ENCODE assay signal across 9 cellular contexts in genomic region chr7:141511370-141512335, GRCh38. TPM values are rescaled to one million over a fixed set of nuclear protein-coding genes. Genes with fewer than 3 reads are reported as not detected.
A peak's percentile ranks its signal among the peaks of the same experiment; 100 is the strongest.
DNase-seq lines count a peak whose midpoint lies in the region; ATAC-seq and TF ChIP-seq lines count a peak whose summit lies in the region.
"Had no signal": no experiment of that assay in that cellular context is flagged by ENCODE, and none has a peak within 500 bp of the region (broad histone marks: within the 10 kb centered on the region; RNA-seq: fewer than 3 reads in every experiment).

No MANE protein-coding gene starts in this region.

- H3K9me3 Mint-ChIP-seq in CD8-positive, alpha-beta memory T cell = peaks cover 0 to 7% (median 5%) of the 10 kb centered on the region in 5 donors
- peaks cover 3% of the 10 kb centered on the region for H3K9me3 Mint-ChIP-seq in natural killer cell treated with Interleukin-12 subunit alpha and Interleukin-12 subunit beta and Interleukin-15 and Interleukin-18, amount 100 ng/mL, for 72 hours

- ATAC-seq in natural killer cell treated with Interleukin-12 subunit alpha and Interleukin-12 subunit beta and Interleukin-15 and Interleukin-18, amount 100 ng/mL, for 72 hours = no peak
- ATAC-seq in HG03095 (IDR thresholded peaks at IDR 0.05; ENCODE audit: unreplicated experiment) = no peak
- ATAC-seq in GM18873 (IDR thresholded peaks at IDR 0.05; ENCODE audit: low FRiP score, unreplicated experiment) = no peak

- peaks cover 16% of the 10 kb centered on the region for H3K27me3 ChIP-seq in CD8-positive, alpha-beta memory T cell (ENCODE audit: insufficient read depth, low read length, poor library complexity, severe bottlenecking)

- peaks cover 0 to 2% (median 0%) of the 10 kb centered on the region in 3 donors for H3K36me3 Mint-ChIP-seq in CD8-positive, alpha-beta memory T cell
- peaks cover 15% of the 10 kb centered on the region for H3K36me3 Mint-ChIP-seq in natural killer cell treated with Interleukin-12 subunit alpha and Interleukin-12 subunit beta and Interleukin-15 and Interleukin-18, amount 100 ng/mL, for 72 hours

- no peak for DNase-seq in CD8-positive, alpha-beta memory T cell
- peak; percentile 82 for DNase-seq in NCI-H69 (lab: John Stamatoyannopoulos, UW)
- peak; percentile 34 for DNase-seq in epithelial cell of esophagus (ENCODE audit: low read depth)
- DNase-seq in natural killer cell treated with Interleukin-12 subunit alpha and Interleukin-12 subunit beta and Interleukin-15 and Interleukin-18, amount 100 ng/mL, for 72 hours (ENCODE audit: low spot score) = no peak
- DNase-seq in COLO829 (ENCODE audit: low spot score) = no peak
- DNase-seq in stimulated activated CD4-positive, alpha-beta T cell treated with anti-CD3 and anti-CD28 coated beads, Interleukin-4, amount 100 ng/mL, for 24 hours = no peak
- DNase-seq: stimulated activated CD4-positive, alpha-beta T cell treated with anti-CD3 and anti-CD28 coated beads, Interleukin-4, amount 100 ng/mL, for 4 hours had no signal

- H3K36me3 ChIP-seq in CD8-positive, alpha-beta memory T cell (ENCODE audit: insufficient read depth, low read length) = no peaks in the 10 kb centered on the region

- no peaks in the 10 kb centered on the region for H3K4me1 ChIP-seq in CD8-positive, alpha-beta memory T cell (ENCODE audit: insufficient read depth, low read length)

- TF ChIP-seq CTCF in epithelial cell of esophagus (IDR thresholded peaks at IDR 0.05; ENCODE audit: insufficient read depth, low read depth, low read length, missing control alignments) = no peak

- CTCF ChIA-PET in CD8-positive, alpha-beta memory T cell (lab: Charles Lee) = no interaction called here

- H3K27ac Mint-ChIP-seq in CD8-positive, alpha-beta memory T cell = peak overlapping the region in 2 of 8 donors; percentile 1 to 56
- no peak overlapping the region for H3K27ac Mint-ChIP-seq in natural killer cell treated with Interleukin-12 subunit alpha and Interleukin-12 subunit beta and Interleukin-15 and Interleukin-18, amount 100 ng/mL, for 72 hours

- peaks cover 44 to 83% of the 10 kb centered on the region in 2 donors for H3K27me3 Mint-ChIP-seq in CD8-positive, alpha-beta memory T cell
- H3K27me3 Mint-ChIP-seq in natural killer cell treated with Interleukin-12 subunit alpha and Interleukin-12 subunit beta and Interleukin-15 and Interleukin-18, amount 100 ng/mL, for 72 hours = peaks cover 55 to 72% of the 10 kb centered on the region in 2 donors

- no peak overlapping the region for H3K27ac ChIP-seq in CD8-positive, alpha-beta memory T cell (ENCODE audit: low read depth, low read length)

- H3K9me3 ChIP-seq in CD8-positive, alpha-beta memory T cell (ENCODE audit: low read length) = no peaks in the 10 kb centered on the region

- peak overlapping the region; percentile 11 to 86 (median 68) for H3K4me3 Mint-ChIP-seq in CD8-positive, alpha-beta memory T cell
- H3K4me3 Mint-ChIP-seq in natural killer cell treated with Interleukin-12 subunit alpha and Interleukin-12 subunit beta and Interleukin-15 and Interleukin-18, amount 100 ng/mL, for 72 hours = peak overlapping the region; percentile 68

- H3K4me1 Mint-ChIP-seq in CD8-positive, alpha-beta memory T cell = peaks cover 7 to 23% (median 13%) of the 10 kb centered on the region in 3 donors
- peaks cover 9 to 15% of the 10 kb centered on the region in 2 donors for H3K4me1 Mint-ChIP-seq in natural killer cell treated with Interleukin-12 subunit alpha and Interleukin-12 subunit beta and Interleukin-15 and Interleukin-18, amount 100 ng/mL, for 72 hours (ENCODE audit: low read depth in 2 of 2)

- peak overlapping the region; percentile 17 for H3K4me3 ChIP-seq in CD8-positive, alpha-beta memory T cell (ENCODE audit: low read length)
- H3K4me3 ChIP-seq in epithelial cell of esophagus (ENCODE audit: low read length) = peak overlapping the region; percentile 48

- POLR2A ChIA-PET in CD8-positive, alpha-beta memory T cell (lab: Charles Lee) = no interaction called here

RNA-seq across cellular contexts. Expression of gene AGK, which starts 39.6 kb away (rescaled TPM):
- total RNA-seq in CD8-positive, alpha-beta memory T cell = 10 to 100 TPM; 88.5 to 94.3 TPM
- 42.8 TPM for polyA plus RNA-seq in CD8-positive, alpha-beta memory T cell
- total RNA-seq in natural killer cell treated with Interleukin-12 subunit alpha and Interleukin-12 subunit beta and Interleukin-15 and Interleukin-18, amount 100 ng/mL, for 72 hours = 100 to 1,000 TPM in 1 of 2 donors, 10 to 100 TPM in 1; 86.9 to 140 TPM

Comparison
In these comparisons a context has a peak if more than half of its experiments do, and no peak if none do; other contexts are left out.
1. DNase-seq: peak in NCI-H69 (single experiment) and epithelial cell of esophagus (single experiment); none in CD8-positive, alpha-beta memory T cell (0 of 5), natural killer cell treated with Interleukin-12 subunit alpha and Interleukin-12 subunit beta and Interleukin-15 and Interleukin-18, amount 100 ng/mL, for 72 hours (single experiment), COLO829 (single experiment) and stimulated activated CD4-positive, alpha-beta T cell treated with anti-CD3 and anti-CD28 coated beads, Interleukin-4, amount 100 ng/mL, for 24 hours (single experiment).